ENCODE assay signal across 8 cellular contexts in genomic region chr12:57846285-57846576, GRCh38. TPM values are rescaled to one million over a fixed set of nuclear protein-coding genes. Genes with fewer than 3 reads are reported as not detected.
DNase-seq lines count a peak whose midpoint lies in the region; TF ChIP-seq lines count a peak whose summit lies in the region.

No MANE protein-coding gene starts in this region.

- H3K36me3 Mint-ChIP-seq in Caco-2 (ENCODE audit: insufficient read depth, unreplicated experiment) (peaks cover 25% of the 10 kb centered on the region), nephron progenitor cell (ENCODE audit: low read depth) (no peaks in the 10 kb centered on the region)

- no TSS peak for BruUV-seq in Caco-2 (replicated peaks; lab: Mats Ljungman, UMichigan)

- intact Hi-C loops in Caco-2 (cut with micrococcal nuclease; ENCODE audit: unreplicated experiment), result loop anchor here (2.0 kb wide), 1 partner anchor 15 kb away; no protein-coding TSS in a partner anchor

- no peaks in the 10 kb centered on the region for H3K9me3 Mint-ChIP-seq in Caco-2 (ENCODE audit: unreplicated experiment)
- no peaks in the 10 kb centered on the region for H3K9me3 Mint-ChIP-seq in nephron progenitor cell

- POLR2A ChIA-PET in Caco-2 (lab: Charles Lee), result interaction anchor here (0.6 to 1.1 kb wide), 4 partner anchors 19 to 74 kb away, joined by 3 to 7 read pairs (median 4); partner anchors contain the start of gene EEF1AKMT3

- H3K27ac Mint-ChIP-seq in Caco-2 (ENCODE audit: unreplicated experiment), result peak overlapping the region; percentile 88
- peak overlapping the region; percentile 51 for H3K27ac Mint-ChIP-seq in nephron progenitor cell

- CTCF ChIA-PET in Caco-2 (lab: Charles Lee), result interaction anchor here (0.6 to 1.2 kb wide), 3 partner anchors 60 to 95 kb away, joined by 3 to 7 read pairs (median 4); partner anchors contain the start of gene CDK4

- no peaks in the 10 kb centered on the region for H3K9me3 ChIP-seq in Caco-2
- H3K9me3 ChIP-seq in endocrine pancreas (ENCODE audit: control insufficient read depth, low read length), result no peaks in the 10 kb centered on the region

- H3K4me3 ChIP-seq in Caco-2 (ENCODE audit: low read depth, low read length) (peak overlapping the region; percentile 98), endocrine pancreas (ENCODE audit: control insufficient read depth, insufficient read depth, low read length) (no peak overlapping the region)

- no peaks in the 10 kb centered on the region; the same call in 1 of the 2 replicates for H3K27me3 ChIP-seq in Caco-2 (replicated peaks; ENCODE audit: control insufficient read depth, insufficient read depth, low read length)
- no peaks in the 10 kb centered on the region for H3K27me3 ChIP-seq in endocrine pancreas (ENCODE audit: control insufficient read depth, insufficient read depth, low read length)

- H3K4me3 Mint-ChIP-seq in Caco-2 (ENCODE audit: unreplicated experiment) (peak overlapping the region; percentile 76), nephron progenitor cell (peak overlapping the region; percentile 83)

- H3K9ac ChIP-seq in endocrine pancreas (ENCODE audit: control insufficient read depth, insufficient read depth, low read length), result peak overlapping the region; percentile 96

- H3K27me3 Mint-ChIP-seq in Caco-2 (ENCODE audit: insufficient read depth, unreplicated experiment) (no peaks in the 10 kb centered on the region), nephron progenitor cell (ENCODE audit: low read depth, poor library complexity) (peaks cover 3% of the 10 kb centered on the region)

- H3K4me1 ChIP-seq in Caco-2 (peaks cover 30% of the 10 kb centered on the region), endocrine pancreas (ENCODE audit: control insufficient read depth, insufficient read depth, low read length) (peaks cover 16% of the 10 kb centered on the region)

- TF ChIP-seq CTCF in Caco-2 (IDR thresholded peaks at IDR 0.05; ENCODE audit: insufficient read depth in 1 of 2, low read depth in 1 of 2, low read length in 1 of 2, severe bottlenecking in 1 of 2, unreplicated experiment in 1 of 2) (no peak), nephron progenitor cell (IDR thresholded peaks at IDR 0.05) (no peak)

- H3K36me3 ChIP-seq in Caco-2 (ENCODE audit: control insufficient read depth, insufficient read depth, low read length) (no peaks in the 10 kb centered on the region), endocrine pancreas (ENCODE audit: control insufficient read depth, insufficient read depth, low read length) (no peaks in the 10 kb centered on the region)

- DNase-seq in Caco-2, result no peak
- peak; percentile 17 for DNase-seq in HCEC 1CT
- peak; percentile 38 for DNase-seq in RKO (ENCODE audit: low spot score)
- DNase-seq in nephron progenitor cell, result no peak
- no peak for DNase-seq in COLO829 (ENCODE audit: low spot score)
- DNase-seq in Ammon's horn (ENCODE audit: low spot score), result no peak
- DNase-seq in GF-D8 (lab: John Stamatoyannopoulos, UW), result no peak

- H3K4me1 Mint-ChIP-seq in Caco-2 (ENCODE audit: low read depth, unreplicated experiment) (peaks cover 26% of the 10 kb centered on the region), nephron progenitor cell (peaks cover 71% of the 10 kb centered on the region)

RNA-seq across cellular contexts. Expression of gene CTDSP2, which starts 0.3 kb away (rescaled TPM):
- 103 and 117 TPM in 2 replicates for total RNA-seq in Caco-2 (2022)

RNA-seq across cellular contexts. Expression of gene AVIL, which starts 27.7 kb away (rescaled TPM):
- total RNA-seq in Caco-2 (2022), result 0.84 and 2.3 TPM in 2 replicates

Comparison
In these comparisons a context has a peak if more than half of its experiments do, and no peak if none do; other contexts are left out.
1. DNase-seq: peak in HCEC 1CT (single experiment) and RKO (single experiment); none in Caco-2 (0 of 2), nephron progenitor cell (single experiment), COLO829 (single experiment), Ammon's horn (single experiment) and GF-D8 (single experiment).